In the genomic region with DNA sequence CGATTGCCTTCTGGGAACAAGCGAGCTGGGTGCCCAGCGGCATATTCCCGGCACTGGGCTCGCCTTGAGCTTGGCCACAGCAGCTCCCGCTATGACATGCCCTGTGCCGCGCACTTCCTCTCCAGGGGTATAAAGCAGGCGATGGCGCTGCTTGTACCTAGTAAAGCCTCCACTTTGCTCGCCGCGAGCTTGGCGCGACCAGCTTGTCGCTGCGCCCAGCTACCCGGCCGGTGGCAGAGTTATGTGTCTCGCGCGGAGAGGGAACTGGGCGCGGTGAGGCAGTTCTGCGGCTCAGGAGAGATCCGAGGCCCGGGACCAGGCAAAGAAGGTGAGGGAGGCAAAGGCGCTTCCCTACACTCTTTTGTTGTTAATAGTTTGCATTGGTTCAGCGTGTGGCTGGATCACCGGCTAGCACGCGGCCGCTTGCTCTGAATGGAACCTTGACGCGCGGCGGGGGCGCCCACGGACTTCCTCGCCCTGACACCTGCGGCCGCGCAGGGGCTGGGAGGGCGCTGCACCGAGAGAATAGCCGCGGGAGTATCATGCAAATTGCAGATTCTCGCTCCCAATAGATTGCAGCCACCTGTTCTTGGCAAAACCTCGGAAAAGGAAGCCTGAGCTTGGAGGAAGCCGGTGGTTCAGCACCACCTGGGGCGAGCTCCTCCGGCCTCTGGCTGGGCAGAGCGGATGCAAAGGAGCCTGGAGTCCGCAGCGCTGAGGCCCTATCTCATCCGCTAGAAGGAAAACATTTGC, we compare ENCODE assay signal across 10 cellular contexts. TPM values are rescaled to one million over a fixed set of nuclear protein-coding genes. Genes with fewer than 3 reads are reported as not detected.
A peak's percentile ranks its signal among the peaks of the same experiment; 100 is the strongest.
DNase-seq lines count a peak whose midpoint lies in the region; ATAC-seq, FAIRE-seq and TF ChIP-seq lines count a peak whose summit lies in the region.
"Had no signal": no experiment of that assay in that cellular context is flagged by ENCODE, and none has a peak within 500 bp of the region (broad histone marks: within the 10 kb centered on the region; RNA-seq: fewer than 3 reads in every experiment).

No MANE protein-coding gene starts in this region.

- H3K27me3 Mint-ChIP-seq in activated CD4-positive, alpha-beta T cell treated with anti-CD3 and anti-CD28 coated beads, Interleukin-2, amount 10 ng/mL, durations not matched to agents 7 days and 5 days: peaks cover 47% of the 10 kb centered on the region

- H3K36me3 Mint-ChIP-seq in activated CD4-positive, alpha-beta T cell treated with anti-CD3 and anti-CD28 coated beads, Interleukin-2, amount 10 ng/mL, durations not matched to agents 7 days and 5 days (ENCODE audit: low read depth): peaks cover 16% of the 10 kb centered on the region
- peaks cover 38% of the 10 kb centered on the region for H3K36me3 Mint-ChIP-seq in stimulated activated effector memory CD8-positive, alpha-beta T cell treated with anti-CD3 and anti-CD28 coated beads, Interleukin-12 subunit alpha, Interleukin-12 subunit beta, amount 100 ng/mL, for 72 hours

- no peak for FAIRE-seq in RCC 7860 (lab: Jason Lieb, UNC)

- intact Hi-C loops in left ventricle myocardium inferior (cut with micrococcal nuclease): no loop called here

- peaks cover 71% of the 10 kb centered on the region for H3K4me1 ChIP-seq in left ventricle myocardium inferior

- TF ChIP-seq CTCF in left ventricle myocardium inferior (IDR thresholded peaks at IDR 0.05; ENCODE audit: borderline replicate concordance): no peak

- no peaks in the 10 kb centered on the region for H3K9me3 Mint-ChIP-seq in activated CD4-positive, alpha-beta T cell treated with anti-CD3 and anti-CD28 coated beads, Interleukin-2, amount 10 ng/mL, durations not matched to agents 7 days and 5 days
- H3K9me3 Mint-ChIP-seq in stimulated activated effector memory CD8-positive, alpha-beta T cell treated with anti-CD3 and anti-CD28 coated beads, Interleukin-12 subunit alpha, Interleukin-12 subunit beta, amount 100 ng/mL, for 72 hours: no peaks in the 10 kb centered on the region

- H3K27me3 ChIP-seq in left ventricle myocardium inferior (ENCODE audit: low read depth): peaks cover 75% of the 10 kb centered on the region

- peak; percentile 22 for DNase-seq in NCI-H2227 (lab: John Stamatoyannopoulos, UW; ENCODE audit: unreplicated experiment)
- no peak for DNase-seq in NCI-H2227 treated with DMSO at 0.1 percent for 48 hours (lab: John Stamatoyannopoulos, UW)
- no peak for DNase-seq in activated CD4-positive, alpha-beta T cell treated with anti-CD3 and anti-CD28 coated beads, Interleukin-2, amount 10 ng/mL, durations not matched to agents 7 days and 5 days
- no peak for DNase-seq in left ventricle myocardium inferior
- DNase-seq in stimulated activated effector memory CD8-positive, alpha-beta T cell treated with anti-CD3 and anti-CD28 coated beads, Interleukin-12 subunit alpha, Interleukin-12 subunit beta, amount 100 ng/mL, for 72 hours (ENCODE audit: low spot score in 2 of 2): peak in 1 of 2 donors; percentile 64
- no peak for DNase-seq in cerebellum (ENCODE audit: low spot score)
- DNase-seq in RCC 7860 (ENCODE audit: low spot score): no peak
- DNase-seq in OCI-M1 (lab: John Stamatoyannopoulos, UW): no peak

- no peak for ATAC-seq in stimulated activated effector memory CD8-positive, alpha-beta T cell treated with anti-CD3 and anti-CD28 coated beads, Interleukin-12 subunit alpha, Interleukin-12 subunit beta, amount 100 ng/mL, for 72 hours

- H3K27ac Mint-ChIP-seq in activated CD4-positive, alpha-beta T cell treated with anti-CD3 and anti-CD28 coated beads, Interleukin-2, amount 10 ng/mL, durations not matched to agents 7 days and 5 days: no peak overlapping the region
- no peak overlapping the region for H3K27ac Mint-ChIP-seq in stimulated activated effector memory CD8-positive, alpha-beta T cell treated with anti-CD3 and anti-CD28 coated beads, Interleukin-12 subunit alpha, Interleukin-12 subunit beta, amount 100 ng/mL, for 72 hours

- peak overlapping the region; percentile 47 for H3K4me3 ChIP-seq in left ventricle myocardium inferior

- H3K27ac ChIP-seq in left ventricle myocardium inferior (replicated peaks): no peak overlapping the region
- H3K27ac ChIP-seq: 22Rv1, tibial nerve had no signal

- peaks cover 7% of the 10 kb centered on the region for H3K36me3 ChIP-seq in left ventricle myocardium inferior

- H3K9me3 ChIP-seq in left ventricle myocardium inferior (replicated peaks): no peaks in the 10 kb centered on the region
- H3K9me3 ChIP-seq: tibial nerve had no signal

- H3K4me1 Mint-ChIP-seq in activated CD4-positive, alpha-beta T cell treated with anti-CD3 and anti-CD28 coated beads, Interleukin-2, amount 10 ng/mL, durations not matched to agents 7 days and 5 days: peaks cover 65% of the 10 kb centered on the region
- H3K4me1 Mint-ChIP-seq in stimulated activated effector memory CD8-positive, alpha-beta T cell treated with anti-CD3 and anti-CD28 coated beads, Interleukin-12 subunit alpha, Interleukin-12 subunit beta, amount 100 ng/mL, for 72 hours: peaks cover 44% of the 10 kb centered on the region

- POLR2A ChIA-PET in activated CD4-positive, alpha-beta T cell treated with anti-CD3 and anti-CD28 coated beads, Interleukin-2, amount 10 ng/mL, durations not matched to agents 7 days and 5 days (lab: Charles Lee): interaction anchor here (0.7 kb wide), 1 partner anchor 92 kb away, joined by 3 read pairs; no protein-coding TSS in a partner anchor

- CTCF ChIA-PET in activated CD4-positive, alpha-beta T cell treated with anti-CD3 and anti-CD28 coated beads, Interleukin-2, amount 10 ng/mL, durations not matched to agents 7 days and 5 days (lab: Charles Lee): interaction anchor here (0.8 to 2.4 kb wide), 7 partner anchors 8 to 18 kb away, joined by 3 to 10 read pairs (median 5); no protein-coding TSS in a partner anchor

- peak overlapping the region; percentile 44 for H3K4me3 Mint-ChIP-seq in activated CD4-positive, alpha-beta T cell treated with anti-CD3 and anti-CD28 coated beads, Interleukin-2, amount 10 ng/mL, durations not matched to agents 7 days and 5 days
- peak overlapping the region; percentile 63 for H3K4me3 Mint-ChIP-seq in stimulated activated effector memory CD8-positive, alpha-beta T cell treated with anti-CD3 and anti-CD28 coated beads, Interleukin-12 subunit alpha, Interleukin-12 subunit beta, amount 100 ng/mL, for 72 hours

RNA-seq across cellular contexts. Expression of gene BUB3, which starts 3.0 kb away (rescaled TPM):
- total RNA-seq in activated CD4-positive, alpha-beta T cell treated with anti-CD3 and anti-CD28 coated beads, Interleukin-2, amount 10 ng/mL, durations not matched to agents 7 days and 5 days: 100 to 1,000 TPM; 224 to 255 TPM
- total RNA-seq in left ventricle myocardium inferior: 33.5 TPM
- 150 TPM for total RNA-seq in cerebellum

RNA-seq across cellular contexts. Expression of gene HMX2, which starts 3.2 kb away (rescaled TPM):
- not detected for total RNA-seq in activated CD4-positive, alpha-beta T cell treated with anti-CD3 and anti-CD28 coated beads, Interleukin-2, amount 10 ng/mL, durations not matched to agents 7 days and 5 days
- total RNA-seq in left ventricle myocardium inferior (not detected), cerebellum (not detected)
- total RNA-seq: tibial nerve had no signal

RNA-seq across cellular contexts. Expression of gene HMX3, which starts 15.4 kb away (rescaled TPM):
- total RNA-seq in activated CD4-positive, alpha-beta T cell treated with anti-CD3 and anti-CD28 coated beads, Interleukin-2, amount 10 ng/mL, durations not matched to agents 7 days and 5 days: not detected
- not detected for total RNA-seq in left ventricle myocardium inferior
- not detected for total RNA-seq in cerebellum
- total RNA-seq: tibial nerve had no signal
